Comparison of ENCODE assay signal across 8 cellular contexts in genomic region chr17:79808763-79809529, GRCh38. TPM values are rescaled to one million over a fixed set of nuclear protein-coding genes. Genes with fewer than 3 reads are reported as not detected.
DNase-seq lines count a peak whose midpoint lies in the region; ATAC-seq lines count a peak whose summit lies in the region.

No MANE protein-coding gene starts in this region.

- H3K36me3 Mint-ChIP-seq in activated CD8-positive, alpha-beta T cell treated with anti-CD3 and anti-CD28 coated beads, Interleukin-2, amount 10 ng/mL, durations not matched to agents 7 days and 5 days (ENCODE audit: low read depth), result peaks cover 3% of the 10 kb centered on the region

- POLR2A ChIA-PET in activated CD8-positive, alpha-beta T cell treated with anti-CD3 and anti-CD28 coated beads, Interleukin-2, amount 10 ng/mL, durations not matched to agents 7 days and 5 days (lab: Charles Lee), result interaction anchor here (0.7 to 2.6 kb wide), 4 partner anchors 12 to 455 kb away, joined by 3 to 11 read pairs (median 4); partner anchors contain the start of genes CBX4 and CBX8

- CTCF ChIA-PET in activated CD8-positive, alpha-beta T cell treated with anti-CD3 and anti-CD28 coated beads, Interleukin-2, amount 10 ng/mL, durations not matched to agents 7 days and 5 days (lab: Charles Lee), result interaction anchor here (0.7 to 10.5 kb wide), 21 partner anchors 8 to 199 kb away, joined by 3 to 94 read pairs (median 4); partner anchors contain the start of genes CBX4 and CBX8

- ATAC-seq in activated CD8-positive, alpha-beta T cell treated with anti-CD3 and anti-CD28 coated beads, Interleukin-2, amount 10 ng/mL, durations not matched to agents 7 days and 5 days, result peak; percentile 19
- ATAC-seq in HG03025 (IDR thresholded peaks at IDR 0.05; ENCODE audit: low FRiP score, unreplicated experiment) (no peak), HG02981 (IDR thresholded peaks at IDR 0.05; ENCODE audit: unreplicated experiment) (no peak), GM21737 (IDR thresholded peaks at IDR 0.05; ENCODE audit: unreplicated experiment) (no peak)

- peak; percentile 55 for DNase-seq in SIG-M5 treated with dmso at 0.1 percent for 504 hours (lab: John Stamatoyannopoulos, UW; ENCODE audit: unreplicated experiment)
- no peak for DNase-seq in SIG-M5 (lab: John Stamatoyannopoulos, UW)
- DNase-seq in NCI-H1092 (lab: John Stamatoyannopoulos, UW), result peak; percentile 57
- peak; percentile 62 for DNase-seq in activated CD8-positive, alpha-beta T cell treated with anti-CD3 and anti-CD28 coated beads, Interleukin-2, amount 10 ng/mL, durations not matched to agents 7 days and 5 days
- peak; percentile 73 for DNase-seq in kidney tubule cell (ENCODE audit: low spot score)

- peaks cover 48% of the 10 kb centered on the region for H3K4me1 Mint-ChIP-seq in activated CD8-positive, alpha-beta T cell treated with anti-CD3 and anti-CD28 coated beads, Interleukin-2, amount 10 ng/mL, durations not matched to agents 7 days and 5 days (ENCODE audit: low read depth)

- no peak overlapping the region for H3K27ac Mint-ChIP-seq in activated CD8-positive, alpha-beta T cell treated with anti-CD3 and anti-CD28 coated beads, Interleukin-2, amount 10 ng/mL, durations not matched to agents 7 days and 5 days

- H3K9me3 Mint-ChIP-seq in activated CD8-positive, alpha-beta T cell treated with anti-CD3 and anti-CD28 coated beads, Interleukin-2, amount 10 ng/mL, durations not matched to agents 7 days and 5 days (ENCODE audit: insufficient read depth), result no peaks in the 10 kb centered on the region

- peaks cover 71% of the 10 kb centered on the region for H3K27me3 Mint-ChIP-seq in activated CD8-positive, alpha-beta T cell treated with anti-CD3 and anti-CD28 coated beads, Interleukin-2, amount 10 ng/mL, durations not matched to agents 7 days and 5 days (ENCODE audit: low read depth)

- H3K4me3 Mint-ChIP-seq in activated CD8-positive, alpha-beta T cell treated with anti-CD3 and anti-CD28 coated beads, Interleukin-2, amount 10 ng/mL, durations not matched to agents 7 days and 5 days, result peak overlapping the region; percentile 38

RNA-seq across cellular contexts. Expression of gene CBX8, which starts 12.1 kb away (rescaled TPM):
- 1 to 10 TPM; 8.6 to 9.4 TPM for total RNA-seq in activated CD8-positive, alpha-beta T cell treated with anti-CD3 and anti-CD28 coated beads, Interleukin-2, amount 10 ng/mL, durations not matched to agents 7 days and 5 days

RNA-seq across cellular contexts. Expression of gene CBX4, which starts 30.3 kb away (rescaled TPM):
- 10 to 100 TPM; 50.3 to 57.2 TPM for total RNA-seq in activated CD8-positive, alpha-beta T cell treated with anti-CD3 and anti-CD28 coated beads, Interleukin-2, amount 10 ng/mL, durations not matched to agents 7 days and 5 days

RNA-seq across cellular contexts. Expression of gene CBX2, which starts 31.0 kb away (rescaled TPM):
- total RNA-seq in activated CD8-positive, alpha-beta T cell treated with anti-CD3 and anti-CD28 coated beads, Interleukin-2, amount 10 ng/mL, durations not matched to agents 7 days and 5 days, result 10 to 100 TPM; 16.2 to 16.5 TPM
